Comparison of ENCODE assay signal across 1 cellular context in the genomic region with DNA sequence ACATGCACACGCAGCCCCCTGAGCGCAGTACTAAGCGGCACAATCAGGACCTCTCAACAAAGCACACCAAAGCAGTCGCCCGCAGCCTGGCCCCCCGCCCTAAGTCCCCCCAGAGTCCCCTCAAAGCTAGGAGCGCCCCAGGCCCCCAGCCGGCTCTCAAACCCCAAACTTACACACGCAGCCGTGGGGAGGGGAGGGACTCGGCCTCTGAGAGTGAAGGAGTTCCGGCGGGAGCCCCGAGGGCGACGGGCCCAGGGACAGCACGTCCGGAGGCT.
TF ChIP-seq lines count a peak whose summit lies in the region.

No MANE protein-coding gene starts in this region.

TF ChIP-seq in HCT116, 20 proteins besides CTCF, POLR2A, EP300 and RAD21 (continued from another document):
- TF ChIP-seq, protein P1, sequence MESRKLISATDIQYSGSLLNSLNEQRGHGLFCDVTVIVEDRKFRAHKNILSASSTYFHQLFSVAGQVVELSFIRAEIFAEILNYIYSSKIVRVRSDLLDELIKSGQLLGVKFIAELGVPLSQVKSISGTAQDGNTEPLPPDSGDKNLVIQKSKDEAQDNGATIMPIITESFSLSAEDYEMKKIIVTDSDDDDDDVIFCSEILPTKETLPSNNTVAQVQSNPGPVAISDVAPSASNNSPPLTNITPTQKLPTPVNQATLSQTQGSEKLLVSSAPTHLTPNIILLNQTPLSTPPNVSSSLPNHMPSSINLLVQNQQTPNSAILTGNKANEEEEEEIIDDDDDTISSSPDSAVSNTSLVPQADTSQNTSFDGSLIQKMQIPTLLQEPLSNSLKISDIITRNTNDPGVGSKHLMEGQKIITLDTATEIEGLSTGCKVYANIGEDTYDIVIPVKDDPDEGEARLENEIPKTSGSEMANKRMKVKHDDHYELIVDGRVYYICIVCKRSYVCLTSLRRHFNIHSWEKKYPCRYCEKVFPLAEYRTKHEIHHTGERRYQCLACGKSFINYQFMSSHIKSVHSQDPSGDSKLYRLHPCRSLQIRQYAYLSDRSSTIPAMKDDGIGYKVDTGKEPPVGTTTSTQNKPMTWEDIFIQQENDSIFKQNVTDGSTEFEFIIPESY (IDR thresholded peaks at IDR 0.05; ENCODE audit: extremely low read depth, insufficient replicate concordance, low read length): no peak
- TF ChIP-seq TCF7L2 (IDR thresholded peaks at IDR 0.05; ENCODE audit: borderline replicate concordance, extremely low read depth, insufficient read depth, insufficient read length) (no peak), ZNF274 (IDR thresholded peaks at IDR 0.05; ENCODE audit: low read depth, low read length) (no peak), EZH2phosphoT487 (IDR thresholded peaks at IDR 0.05; ENCODE audit: borderline replicate concordance) (no peak), CEBPB (IDR thresholded peaks at IDR 0.05; ENCODE audit: low read depth) (no peak), FOSL1 (IDR thresholded peaks at IDR 0.05; ENCODE audit: low read depth) (no peak), EGR1 (IDR thresholded peaks at IDR 0.05; ENCODE audit: low read depth) (no peak), EZH2 (IDR thresholded peaks at IDR 0.05) (no peak), SRF (IDR thresholded peaks at IDR 0.05; ENCODE audit: low read depth) (no peak), SIN3A (IDR thresholded peaks at IDR 0.05; ENCODE audit: low read depth) (no peak), CBX3 (IDR thresholded peaks at IDR 0.05; ENCODE audit: low read depth) (no peak), ELF1 (IDR thresholded peaks at IDR 0.05; ENCODE audit: borderline replicate concordance, low read depth) (no peak), YY1 (IDR thresholded peaks at IDR 0.05; ENCODE audit: extremely low read depth, insufficient replicate concordance, low read depth, low read length) (no peak), SP1 (IDR thresholded peaks at IDR 0.05; ENCODE audit: low read depth) (no peak)
- TF ChIP-seq, protein P2, sequence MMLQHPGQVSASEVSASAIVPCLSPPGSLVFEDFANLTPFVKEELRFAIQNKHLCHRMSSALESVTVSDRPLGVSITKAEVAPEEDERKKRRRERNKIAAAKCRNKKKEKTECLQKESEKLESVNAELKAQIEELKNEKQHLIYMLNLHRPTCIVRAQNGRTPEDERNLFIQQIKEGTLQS (IDR thresholded peaks at IDR 0.05): no peak
